In the genomic region with DNA sequence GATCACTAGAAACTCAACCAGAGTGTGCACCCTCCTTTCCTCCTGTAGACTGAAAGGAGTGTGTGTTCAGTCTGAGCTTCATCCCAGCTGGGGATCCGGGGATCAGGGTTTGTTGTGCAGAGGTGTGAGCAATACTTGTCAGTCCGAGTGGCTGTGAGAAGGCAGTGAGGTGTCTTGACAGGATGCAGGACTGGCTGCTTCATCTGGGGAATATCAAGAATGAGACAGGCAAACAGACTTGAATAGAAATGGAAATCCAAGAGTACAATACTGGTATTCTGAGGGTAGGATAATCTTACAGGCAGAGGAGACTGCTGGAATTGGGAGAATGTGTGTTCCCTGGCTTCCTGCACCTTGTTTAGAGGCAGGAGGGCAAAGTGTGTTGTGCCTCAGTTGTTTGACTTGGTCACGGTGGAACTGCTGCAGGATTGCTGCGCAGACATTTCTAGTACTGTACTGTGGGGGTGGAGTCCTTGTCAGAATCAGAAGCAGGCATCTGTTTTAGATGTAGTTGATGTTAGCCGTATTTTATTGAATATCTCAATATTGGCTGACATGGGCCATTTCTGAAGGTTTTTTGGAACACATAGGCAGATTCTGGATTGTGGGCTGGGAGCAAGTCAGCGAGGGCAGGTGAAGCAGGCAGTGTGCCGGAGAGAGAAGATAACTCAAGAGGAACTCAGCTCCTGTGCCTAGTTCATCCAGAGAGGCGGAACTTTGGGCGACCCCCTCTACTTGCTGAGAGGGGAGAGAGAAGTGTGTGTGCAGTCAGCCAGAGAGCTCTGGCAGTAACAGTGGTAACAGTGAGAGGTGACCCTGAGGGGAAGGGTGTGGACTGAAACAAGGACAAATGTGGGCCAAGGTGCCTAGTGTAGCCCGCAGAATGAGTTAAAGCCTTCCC, we compare ENCODE assay signal across 8 cellular contexts. TPM values are rescaled to one million over a fixed set of nuclear protein-coding genes. Genes with fewer than 3 reads are reported as not detected.
DNase-seq lines count a peak whose midpoint lies in the region; ATAC-seq, FAIRE-seq and TF ChIP-seq lines count a peak whose summit lies in the region.

No MANE protein-coding gene starts in this region.

- no peak for DNase-seq in A549 (ENCODE audit: low read depth in 1 of 2, low spot score in 1 of 2)
- no peak for DNase-seq in HFF-Myc (ENCODE audit: extremely low read depth, low read depth)
- peak; percentile 51 for DNase-seq in adipocyte (ENCODE audit: low read depth)
- DNase-seq in kidney: no peak
- no peak for DNase-seq in DMS153 treated with DMSO at 0.1 percent for 48 hours (lab: John Stamatoyannopoulos, UW; ENCODE audit: unreplicated experiment)

- peak overlapping the region; percentile 59 for H3K9ac ChIP-seq in adipocyte (ENCODE audit: low read length)
- peak overlapping the region; percentile 17 to 44 for H3K9ac ChIP-seq in kidney (ENCODE audit: low read length in 2 of 2)

- TF ChIP-seq CTCF in A549 (IDR thresholded peaks at IDR 0.05): no peak
- TF ChIP-seq CTCF in HFF-Myc (IDR thresholded peaks at IDR 0.05; ENCODE audit: low read depth, low read length, missing control alignments): no peak
- TF ChIP-seq CTCF in kidney (IDR thresholded peaks at IDR 0.05; ENCODE audit: borderline replicate concordance, extremely low read depth, insufficient read depth): no peak

- H3K27ac ChIP-seq in A549 (peak overlapping the region; percentile 33 to 61; a peak in 2 of 6 replicates), kidney (ENCODE audit: low read depth in 2 of 2, low read length in 2 of 2) (peak overlapping the region; percentile 81 to 93), temporal lobe (ENCODE audit: low read depth, low read length) (peak overlapping the region; percentile 75)

- no peak for TF ChIP-seq RAD21 in A549 (conservative IDR thresholded peaks at IDR 0.05 in 1 of 2, IDR thresholded peaks at IDR 0.05 in 1 of 2)

- ATAC-seq in A549 (peak; percentile 0 to 17; a peak in 4 of 6 replicates), HG03460 (IDR thresholded peaks at IDR 0.05; ENCODE audit: unreplicated experiment) (no peak), GM21619 (IDR thresholded peaks at IDR 0.05; ENCODE audit: unreplicated experiment) (no peak)

- H3K9me3 ChIP-seq in A549: no peaks in the 10 kb centered on the region
- no peaks in the 10 kb centered on the region for H3K9me3 ChIP-seq in adipocyte (ENCODE audit: control insufficient read depth, low read length)
- H3K9me3 ChIP-seq in kidney (ENCODE audit: control insufficient read depth in 1 of 2, low read length in 2 of 2): no peaks in the 10 kb centered on the region

- no peak for TF ChIP-seq POLR2A in A549 (IDR thresholded peaks at IDR 0.05; ENCODE audit: low read length)

- H3K4me1 ChIP-seq in A549: peaks cover 28% of the 10 kb centered on the region
- peaks cover 39% of the 10 kb centered on the region for H3K4me1 ChIP-seq in adipocyte (ENCODE audit: control insufficient read depth, insufficient read depth, low read length)
- H3K4me1 ChIP-seq in kidney (ENCODE audit: control insufficient read depth in 1 of 2, insufficient read depth in 1 of 2, low read depth in 1 of 2, low read length in 2 of 2): peaks cover 22 to 35% of the 10 kb centered on the region in 2 donors

- H3K4me2 ChIP-seq in A549: peak overlapping the region; percentile 94

- H3K36me3 ChIP-seq in adipocyte (ENCODE audit: control insufficient read depth, insufficient read depth, low read length, severe bottlenecking): peaks cover 14% of the 10 kb centered on the region
- peaks cover 3% of the 10 kb centered on the region in 2 donors for H3K36me3 ChIP-seq in kidney (ENCODE audit: control insufficient read depth in 1 of 2, insufficient read depth in 2 of 2, low read length in 2 of 2)

- intact Hi-C loops in kidney (cut with DNase I): no loop called here

- 40% methylated on average over 10 of the region's 10 CpGs for WGBS in A549 (ENCODE audit: missing lambda C conversion rate)

- POLR2A ChIA-PET in A549 (lab: Yijun Ruan, JAX): interaction anchor here (0.6 to 2.2 kb wide), 9 partner anchors 9 to 162 kb away, joined by 3 to 10 read pairs (median 4); a partner anchor contains a TSS

- TF ChIP-seq EP300 in A549 (IDR thresholded peaks at IDR 0.05): no peak

- FAIRE-seq in A549 (lab: Jason Lieb, UNC) (no peak), kidney (lab: Jason Lieb, UNC) (no peak)

- peak overlapping the region; percentile 22; the same call in 2 of the 3 replicates for H3K4me3 ChIP-seq in A549
- peak overlapping the region; percentile 97 for H3K4me3 ChIP-seq in HFF-Myc (replicated peaks; ENCODE audit: low read depth, low read length)
- H3K4me3 ChIP-seq in adipocyte (ENCODE audit: low read length): peak overlapping the region; percentile 97
- H3K4me3 ChIP-seq in kidney (ENCODE audit: low read length in 2 of 2): peak overlapping the region; percentile 25 to 89

- H3K27me3 ChIP-seq in adipocyte (replicated peaks; ENCODE audit: control insufficient read depth, insufficient read depth, low read length): no peaks in the 10 kb centered on the region

- CTCF ChIA-PET in A549 (lab: Yijun Ruan, JAX): interaction anchor here (0.8 to 4.2 kb wide), 11 partner anchors 9 to 186 kb away, joined by 3 to 21 read pairs (median 3); a partner anchor contains a TSS

TF ChIP-seq in A549, 52 proteins besides CTCF, POLR2A, EP300 and RAD21:
- TF ChIP-seq, protein P1, sequence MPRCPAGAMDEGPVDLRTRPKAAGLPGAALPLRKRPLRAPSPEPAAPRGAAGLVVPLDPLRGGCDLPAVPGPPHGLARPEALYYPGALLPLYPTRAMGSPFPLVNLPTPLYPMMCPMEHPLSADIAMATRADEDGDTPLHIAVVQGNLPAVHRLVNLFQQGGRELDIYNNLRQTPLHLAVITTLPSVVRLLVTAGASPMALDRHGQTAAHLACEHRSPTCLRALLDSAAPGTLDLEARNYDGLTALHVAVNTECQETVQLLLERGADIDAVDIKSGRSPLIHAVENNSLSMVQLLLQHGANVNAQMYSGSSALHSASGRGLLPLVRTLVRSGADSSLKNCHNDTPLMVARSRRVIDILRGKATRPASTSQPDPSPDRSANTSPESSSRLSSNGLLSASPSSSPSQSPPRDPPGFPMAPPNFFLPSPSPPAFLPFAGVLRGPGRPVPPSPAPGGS (IDR thresholded peaks at IDR 0.05): no peak
- TF ChIP-seq HDAC2 (IDR thresholded peaks at IDR 0.05): no peak
- TF ChIP-seq FOXS1 (CRISPR knock-in tag; IDR thresholded peaks at IDR 0.05): no peak
- no peak for TF ChIP-seq JUN (IDR thresholded peaks at IDR 0.05)
- TF ChIP-seq, protein P2, sequence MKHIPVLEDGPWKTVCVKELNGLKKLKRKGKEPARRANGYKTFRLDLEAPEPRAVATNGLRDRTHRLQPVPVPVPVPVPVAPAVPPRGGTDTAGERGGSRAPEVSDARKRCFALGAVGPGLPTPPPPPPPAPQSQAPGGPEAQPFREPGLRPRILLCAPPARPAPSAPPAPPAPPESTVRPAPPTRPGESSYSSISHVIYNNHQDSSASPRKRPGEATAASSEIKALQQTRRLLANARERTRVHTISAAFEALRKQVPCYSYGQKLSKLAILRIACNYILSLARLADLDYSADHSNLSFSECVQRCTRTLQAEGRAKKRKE (CRISPR knock-in tag; IDR thresholded peaks at IDR 0.05; ENCODE audit: low read depth): no peak
- no peak for TF ChIP-seq MAFK (IDR thresholded peaks at IDR 0.05; ENCODE audit: partially characterized antibody)
- TF ChIP-seq, protein P3, sequence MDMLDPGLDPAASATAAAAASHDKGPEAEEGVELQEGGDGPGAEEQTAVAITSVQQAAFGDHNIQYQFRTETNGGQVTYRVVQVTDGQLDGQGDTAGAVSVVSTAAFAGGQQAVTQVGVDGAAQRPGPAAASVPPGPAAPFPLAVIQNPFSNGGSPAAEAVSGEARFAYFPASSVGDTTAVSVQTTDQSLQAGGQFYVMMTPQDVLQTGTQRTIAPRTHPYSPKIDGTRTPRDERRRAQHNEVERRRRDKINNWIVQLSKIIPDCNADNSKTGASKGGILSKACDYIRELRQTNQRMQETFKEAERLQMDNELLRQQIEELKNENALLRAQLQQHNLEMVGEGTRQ (IDR thresholded peaks at IDR 0.05): no peak
- TF ChIP-seq EHMT2 (IDR thresholded peaks at IDR 0.05; ENCODE audit: low read depth): no peak
- TF ChIP-seq, protein P4, sequence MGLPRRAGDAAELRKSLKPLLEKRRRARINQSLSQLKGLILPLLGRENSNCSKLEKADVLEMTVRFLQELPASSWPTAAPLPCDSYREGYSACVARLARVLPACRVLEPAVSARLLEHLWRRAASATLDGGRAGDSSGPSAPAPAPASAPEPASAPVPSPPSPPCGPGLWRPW (IDR thresholded peaks at IDR 0.05): no peak
- TF ChIP-seq MYC (IDR thresholded peaks at IDR 0.05; ENCODE audit: borderline replicate concordance, low read length): no peak
- TF ChIP-seq RARB (CRISPR knock-in tag; IDR thresholded peaks at IDR 0.05): no peak
- TF ChIP-seq SREBF2 (IDR thresholded peaks at IDR 0.05): no peak
- no peak for TF ChIP-seq GATA3 (IDR thresholded peaks at IDR 0.05; ENCODE audit: borderline replicate concordance)
- TF ChIP-seq FOSB (CRISPR knock-in tag; IDR thresholded peaks at IDR 0.05): no peak
- TF ChIP-seq, protein P5, sequence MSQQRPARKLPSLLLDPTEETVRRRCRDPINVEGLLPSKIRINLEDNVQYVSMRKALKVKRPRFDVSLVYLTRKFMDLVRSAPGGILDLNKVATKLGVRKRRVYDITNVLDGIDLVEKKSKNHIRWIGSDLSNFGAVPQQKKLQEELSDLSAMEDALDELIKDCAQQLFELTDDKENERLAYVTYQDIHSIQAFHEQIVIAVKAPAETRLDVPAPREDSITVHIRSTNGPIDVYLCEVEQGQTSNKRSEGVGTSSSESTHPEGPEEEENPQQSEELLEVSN (IDR thresholded peaks at IDR 0.05; ENCODE audit: borderline replicate concordance, low read depth): no peak
- no peak for TF ChIP-seq JUNB (IDR thresholded peaks at IDR 0.05)

RNA-seq across cellular contexts. Expression of a gene that starts 27.1 kb away (rescaled TPM):
- polyA plus RNA-seq in A549 (2011; rRNA removed): 20.1 and 20.5 TPM in 2 replicates
- 45.9 and 64.0 TPM in 2 replicates for polyA plus RNA-seq in A549 (2012; cell fraction: cytosol; rRNA removed)
- polyA plus RNA-seq in A549 (2012; cell fraction: nucleus; rRNA removed): 135 and 175 TPM in 2 replicates
- 27.0 to 29.7 TPM (median 29.5 TPM) in 3 replicates for polyA plus RNA-seq in A549 (2017; fragmentation: RNase III; extraction: RNeasy Plus Mini Kit Qiagen cat#74134 plus additional on column Dnase treatment)
- polyA minus RNA-seq in A549 (2011; rRNA and poly(A)+ RNA removed): 64.2 and 65.8 TPM in 2 replicates
- 80.8 TPM for total RNA-seq in kidney
- 28.2 TPM for polyA plus RNA-seq in kidney (ENCODE audit: insufficient read depth, low read depth, low replicate concordance)
- 49.2 TPM for total RNA-seq in temporal lobe

RNA-seq across cellular contexts. Expression of a gene that starts 50.0 kb away (rescaled TPM):
- 15.4 and 17.0 TPM in 2 replicates for polyA plus RNA-seq in A549 (2011; rRNA removed)
- polyA plus RNA-seq in A549 (2012; cell fraction: cytosol; rRNA removed): 43.0 and 51.7 TPM in 2 replicates
- polyA plus RNA-seq in A549 (2012; cell fraction: nucleus; rRNA removed): 143 and 169 TPM in 2 replicates
- polyA plus RNA-seq in A549 (2017; fragmentation: RNase III; extraction: RNeasy Plus Mini Kit Qiagen cat#74134 plus additional on column Dnase treatment): 22.5 to 24.5 TPM (median 24.2 TPM) in 3 replicates
- 20.3 and 34.1 TPM in 2 replicates for polyA minus RNA-seq in A549 (2011; rRNA and poly(A)+ RNA removed)
- total RNA-seq in kidney: 68.3 TPM
- polyA plus RNA-seq in kidney (ENCODE audit: insufficient read depth, low read depth, low replicate concordance): 21.9 TPM
- 39.1 TPM for total RNA-seq in temporal lobe

Comparison
In these comparisons a context has a peak if more than half of its experiments do, and no peak if none do; other contexts are left out.
1. ATAC-seq: peak in A549 (2 of 2); none in HG03460 (single experiment) and GM21619 (single experiment).
2. H3K4me3 ChIP-seq: peak in every context shown above with its lines; median percentile 97 in HFF-Myc; 97 in adipocyte; 57 in kidney; 22 in A549.
3. Peak in every context shown above with its lines, with median percentiles within 50 percentile points of each other: H3K27ac ChIP-seq.